Comparison of ENCODE assay signal across 20 cellular contexts in genomic region chr11:49893442-49893841, GRCh38. TPM values are rescaled to one million over a fixed set of nuclear protein-coding genes. Genes with fewer than 3 reads are reported as not detected.
"Had no signal": no experiment of that assay in that cellular context is flagged by ENCODE, and none has a peak within 500 bp of the region (broad histone marks: within the 10 kb centered on the region; RNA-seq: fewer than 3 reads in every experiment).

No MANE protein-coding gene starts in this region.

RNA-seq across cellular contexts. Expression of gene OR4C13, which starts 58.7 kb away (rescaled TPM):
- total RNA-seq: activated naive CD4-positive, alpha-beta T cell treated with anti-CD3 and anti-CD28 coated beads for 36 hours; activated naive CD4-positive, alpha-beta T cell treated with anti-CD3 and anti-CD28 coated beads, Interleukin-2, amount 50 U/mL, for 72 hours; activated naive CD8-positive, alpha-beta T cell treated with anti-CD3 and anti-CD28 coated beads for 36 hours; activated naive CD8-positive, alpha-beta T cell treated with anti-CD3 and anti-CD28 coated beads, Interleukin-2, amount 10 ng/mL, durations not matched to agents 7 days and 5 days; activated T-cell treated with anti-CD3 and anti-CD28 coated beads, Interleukin-2, amount 50 U/mL, for 4 hours; activated T-cell treated with anti-CD3 and anti-CD28 coated beads, Interleukin-2, amount 50 U/mL, for 72 hours; activated T-helper 1 cell treated with anti-CD3 and anti-CD28 coated beads, Interleukin-12 subunit alpha, Interleukin-12 subunit beta, Interleukin-2, Interleukin-4 antibody, amounts not matched to agents 30 ng/mL and 10 ng/mL and 1 ng/mL, durations not matched to agents 14 hours and 24 hours and 36 hours; activated T-helper 17 cell treated with anti-CD3 and anti-CD28 coated beads, Interleukin-2, amount 50 U/mL, for 72 hours; activated T-helper 2 cell treated with anti-CD3 and anti-CD28 coated beads, Interferon-gamma antibody, Interleukin-2, Interleukin-4, amounts not matched to agents 10 μg/mL and 5 μg/mL and 100 μg/mL, durations not matched to agents 14 hours and 24 hours and 36 hours; adrenal gland; aorta; ascending aorta; astrocyte; body of pancreas; breast epithelium; bronchial epithelial cell; cardiac muscle cell; cardiac septum; cerebellum had no signal
- polyA plus RNA-seq: adipose tissue, adrenal gland, aorta, cardiac muscle cell had no signal
